18 cellular contexts compared by ENCODE assay signal in genomic region chr3:28623106-28623505, GRCh38.
A peak's percentile ranks its signal among the peaks of the same experiment; 100 is the strongest.
DNase-seq lines count a peak whose midpoint lies in the region; TF ChIP-seq lines count a peak whose summit lies in the region.
"Had no signal": no experiment of that assay in that cellular context is flagged by ENCODE, and none has a peak within 500 bp of the region (broad histone marks: within the 10 kb centered on the region; RNA-seq: fewer than 3 reads in every experiment).

No MANE protein-coding gene starts in this region.

- TF ChIP-seq POLR2A in stomach (IDR thresholded peaks at IDR 0.05): no peak

- H3K27me3 Mint-ChIP-seq in endodermal cell (ENCODE audit: insufficient read depth): no peaks in the 10 kb centered on the region
- H3K27me3 Mint-ChIP-seq: B cell had no signal

- intact Hi-C loops in stomach (cut with DNase I; ENCODE audit: low total_unique reads): no loop called here

- H3K36me3 Mint-ChIP-seq in endodermal cell (ENCODE audit: low read depth): no peaks in the 10 kb centered on the region
- H3K36me3 Mint-ChIP-seq: CD8-positive, alpha-beta T cell had no signal

- TF ChIP-seq EP300 in stomach (IDR thresholded peaks at IDR 0.05): no peak

- H3K27ac ChIP-seq in endodermal cell (ENCODE audit: low read depth, low read length) (peak overlapping the region; percentile 72), stomach (no peak overlapping the region)
- H3K27ac ChIP-seq: 22Rv1; A549; BLaER1 treated with 17β-estradiol and CSF1 and Interleukin-3, amounts not matched to agents 10 nM and 100 nM; C4-2B had no signal

- DNase-seq in NCI-H2107 treated with DMSO at 0.1 percent for 48 hours (lab: John Stamatoyannopoulos, UW; ENCODE audit: unreplicated experiment): peak; percentile 8
- no peak for DNase-seq in NCI-H2107 (lab: John Stamatoyannopoulos, UW)
- no peak for DNase-seq in endodermal cell
- no peak for DNase-seq in midbrain (lab: John Stamatoyannopoulos, UW)
- no peak for DNase-seq in stomach
- DNase-seq: AML-193; Caco-2; Calu3; CD4-positive, alpha-beta T cell; CD8-positive, alpha-beta T cell; DMS79 treated with DMSO at 0.1 percent for 48 hours; GF-D8 had no signal

- H3K36me3 ChIP-seq in endodermal cell (ENCODE audit: control insufficient read depth, insufficient read depth, low read length) (no peaks in the 10 kb centered on the region), stomach (no peaks in the 10 kb centered on the region)
- H3K36me3 ChIP-seq: BLaER1 treated with 17β-estradiol and CSF1 and Interleukin-3, amounts not matched to agents 10 nM and 100 nM had no signal

- H3K4me3 ChIP-seq in endodermal cell (ENCODE audit: low read length) (no peak overlapping the region), stomach (no peak overlapping the region)
- H3K4me3 ChIP-seq: A549; BLaER1 treated with 17β-estradiol and CSF1 and Interleukin-3, amounts not matched to agents 10 nM and 100 nM; GM12878 had no signal

- no peak overlapping the region for H3K4me3 Mint-ChIP-seq in endodermal cell
- H3K4me3 Mint-ChIP-seq: B cell; CD4-positive, alpha-beta T cell; CD8-positive, alpha-beta T cell had no signal

- no peaks in the 10 kb centered on the region for H3K27me3 ChIP-seq in endodermal cell (ENCODE audit: control insufficient read depth, insufficient read depth, low read length, poor library complexity, severe bottlenecking)
- no peaks in the 10 kb centered on the region for H3K27me3 ChIP-seq in stomach
- H3K27me3 ChIP-seq: BLaER1 treated with 17β-estradiol and CSF1 and Interleukin-3, amounts not matched to agents 10 nM and 100 nM had no signal

- WGBS in endodermal cell (ENCODE audit: insufficient coverage in 1 of 2, insufficient read length in 1 of 2), 2 experiments: 60 to 92% methylated on average over 1 to 3 of the region's 5 CpGs
- 88 to 94% (median 90%) methylated on average over 5 of the region's 5 CpGs for WGBS in stomach, 5 donors

- H3K4me1 Mint-ChIP-seq in endodermal cell: no peaks in the 10 kb centered on the region
- H3K4me1 Mint-ChIP-seq: B cell had no signal

- no peak for TF ChIP-seq CTCF in endodermal cell (conservative IDR thresholded peaks at IDR 0.05)
- no peak for TF ChIP-seq CTCF in stomach (IDR thresholded peaks at IDR 0.05)

- H3K4me1 ChIP-seq in endodermal cell (ENCODE audit: control insufficient read depth, insufficient read depth, low read length) (no peaks in the 10 kb centered on the region), stomach (no peaks in the 10 kb centered on the region)
- H3K4me1 ChIP-seq: A549; BLaER1 treated with 17β-estradiol and CSF1 and Interleukin-3, amounts not matched to agents 10 nM and 100 nM; Caco-2 had no signal

- no peak overlapping the region for H3K27ac Mint-ChIP-seq in endodermal cell
- H3K27ac Mint-ChIP-seq: B cell; CD4-positive, alpha-beta T cell; CD8-positive, alpha-beta T cell had no signal

- no peak overlapping the region for H3K9ac ChIP-seq in endodermal cell (ENCODE audit: extremely low read depth, low read length, poor library complexity, severe bottlenecking)
- H3K9ac ChIP-seq: BLaER1 treated with 17β-estradiol and CSF1 and Interleukin-3, amounts not matched to agents 10 nM and 100 nM had no signal

- H3K9me3 ChIP-seq in endodermal cell (ENCODE audit: control insufficient read depth, low read length) (no peaks in the 10 kb centered on the region), stomach (no peaks in the 10 kb centered on the region)
- H3K9me3 ChIP-seq: A549; BLaER1 treated with 17β-estradiol and CSF1 and Interleukin-3, amounts not matched to agents 10 nM and 100 nM; Caco-2 had no signal

- no peaks in the 10 kb centered on the region for H3K9me3 Mint-ChIP-seq in endodermal cell
- H3K9me3 Mint-ChIP-seq: CD4-positive, alpha-beta T cell had no signal
